In the genomic region with DNA sequence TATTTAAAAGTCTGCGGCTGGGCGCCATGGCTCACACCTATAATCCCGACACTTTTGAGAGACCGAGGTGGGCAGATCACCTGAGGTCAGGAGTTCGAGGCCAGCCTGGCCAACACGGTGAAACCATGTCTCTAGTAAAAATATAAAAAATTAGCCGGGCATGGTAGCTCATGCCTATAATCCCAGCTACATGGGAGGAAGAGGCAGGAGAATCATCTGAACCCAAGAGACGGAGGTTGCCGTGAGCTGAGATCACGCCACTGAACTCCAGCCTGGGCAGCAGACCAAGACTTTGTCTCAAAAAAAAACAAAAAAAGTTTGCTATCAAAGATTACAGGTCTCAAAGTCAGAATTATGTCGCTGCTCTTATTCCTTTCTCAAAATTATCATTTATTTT, we compare ENCODE assay signal across 16 cellular contexts.
"Had no signal": no experiment of that assay in that cellular context is flagged by ENCODE, and none has a peak within 500 bp of the region (broad histone marks: within the 10 kb centered on the region; RNA-seq: fewer than 3 reads in every experiment).

No MANE protein-coding gene starts in this region.

- DNase-seq: activated B cell treated with CpG ODN at 0.5 μM for 24 hours; activated CD4-positive, alpha-beta T cell treated with anti-CD3 and anti-CD28 coated beads for 4 hours; activated CD8-positive, alpha-beta T cell treated with anti-CD3 and anti-CD28 coated beads for 36 hours; activated naive CD4-positive, alpha-beta T cell; activated naive CD8-positive, alpha-beta T cell treated with anti-CD3 and anti-CD28 coated beads for 36 hours; activated T-cell treated with anti-CD3 and anti-CD28 coated beads, Interleukin-2, amount 50 U/mL, for 1 hour; amniotic stem cell; effector CD8-positive, alpha-beta T cell; hippocampal formation; left cardiac atrium; lower lobe of right lung; spleen; stimulated activated naive B cell treated with anti-CD40 and anti-IgM and Interleukin-4, amounts not matched to agents 10 μg/mL and 1 μg/mL and 100 μg/mL, for 72 hours had no signal

- H3K4me3 ChIP-seq: lower lobe of right lung, spleen had no signal

- H3K36me3 ChIP-seq: lower lobe of right lung, spleen had no signal

- H3K9ac ChIP-seq: parathyroid adenoma had no signal

- H3K4me1 ChIP-seq: parathyroid adenoma had no signal

- H3K27me3 ChIP-seq: spleen had no signal

- H3K9me3 ChIP-seq: lower lobe of right lung, spleen had no signal

- H3K79me2 ChIP-seq: parathyroid adenoma had no signal

- H2AFZ ChIP-seq: parathyroid adenoma had no signal

- H3K27ac ChIP-seq: lower lobe of right lung, parathyroid adenoma, spleen had no signal

- ATAC-seq: activated CD8-positive, alpha-beta T cell treated with anti-CD3 and anti-CD28 coated beads for 36 hours; activated T-helper 17 cell treated with anti-CD3 and anti-CD28 coated beads, Interleukin-2, amount 50 U/mL, for 72 hours; left cardiac atrium; lower lobe of right lung; natural killer cell treated with Interleukin-12 subunit alpha and Interleukin-12 subunit beta and Interleukin-15 and Interleukin-18, amount 100 ng/mL, for 72 hours; stimulated activated naive B cell treated with anti-CD40 and anti-IgM and Interleukin-4, amounts not matched to agents 10 μg/mL and 1 μg/mL and 100 μg/mL, for 72 hours had no signal
